In genomic region chr2:199764273-199764800, GRCh38 we compare ENCODE assay signal across 20 cellular contexts.
"Had no signal": no experiment of that assay in that cellular context is flagged by ENCODE, and none has a peak within 500 bp of the region (broad histone marks: within the 10 kb centered on the region; RNA-seq: fewer than 3 reads in every experiment).

No MANE protein-coding gene starts in this region.

- H3K4me3 ChIP-seq: adrenal gland, Peyer's patch, SJSA1 had no signal

- DNase-seq: activated CD4-positive, alpha-beta T cell treated with anti-CD3 and anti-CD28 coated beads for 4 hours; activated CD8-positive, alpha-beta memory T cell treated with anti-CD3 and anti-CD28 coated beads, Interleukin-2, amount 50 U/mL, for 4 hours; activated CD8-positive, alpha-beta T cell treated with anti-CD3 and anti-CD28 coated beads for 36 hours; activated naive CD4-positive, alpha-beta T cell treated with anti-CD3 and anti-CD28 coated beads, Interleukin-2, amount 50 U/mL, for 16 hours; activated naive CD8-positive, alpha-beta T cell treated with anti-CD3 and anti-CD28 coated beads, Interleukin-2, amount 10 ng/mL, durations not matched to agents 7 days and 5 days; adrenal gland; anterior cingulate cortex; NCI-H1092; NCI-H1417; NCI-H1930; NCI-H345; NCI-H510A; NCI-H526 treated with DMSO at 0.1 percent for 48 hours; NCI-H82; Peyer's patch; SHP77 had no signal

- H3K9me3 ChIP-seq: adrenal gland, Peyer's patch, SJSA1 had no signal

- ATAC-seq: activated CD4-positive, CD25-positive, alpha-beta regulatory T cell treated with anti-CD3 and anti-CD28 coated beads, Interleukin-2, amount 50 U/mL, for 24 hours; activated CD8-positive, alpha-beta T cell treated with anti-CD3 and anti-CD28 coated beads for 36 hours; SK-N-SH treated with all-trans-retinoic acid at 6 μM for 48 hours had no signal

- H3K36me3 ChIP-seq: adrenal gland, Peyer's patch, SJSA1 had no signal

- H3K4me1 ChIP-seq: adrenal gland, Peyer's patch, SJSA1 had no signal

- H3K4me2 ChIP-seq: KMS-11 had no signal

- H3K27me3 ChIP-seq: adrenal gland, Peyer's patch, SJSA1 had no signal

- H3K9ac ChIP-seq: KMS-11 had no signal

- H3K27ac ChIP-seq: adrenal gland, KMS-11, Peyer's patch, SJSA1 had no signal
